ENCODE assay signal across 17 cellular contexts in the genomic region with DNA sequence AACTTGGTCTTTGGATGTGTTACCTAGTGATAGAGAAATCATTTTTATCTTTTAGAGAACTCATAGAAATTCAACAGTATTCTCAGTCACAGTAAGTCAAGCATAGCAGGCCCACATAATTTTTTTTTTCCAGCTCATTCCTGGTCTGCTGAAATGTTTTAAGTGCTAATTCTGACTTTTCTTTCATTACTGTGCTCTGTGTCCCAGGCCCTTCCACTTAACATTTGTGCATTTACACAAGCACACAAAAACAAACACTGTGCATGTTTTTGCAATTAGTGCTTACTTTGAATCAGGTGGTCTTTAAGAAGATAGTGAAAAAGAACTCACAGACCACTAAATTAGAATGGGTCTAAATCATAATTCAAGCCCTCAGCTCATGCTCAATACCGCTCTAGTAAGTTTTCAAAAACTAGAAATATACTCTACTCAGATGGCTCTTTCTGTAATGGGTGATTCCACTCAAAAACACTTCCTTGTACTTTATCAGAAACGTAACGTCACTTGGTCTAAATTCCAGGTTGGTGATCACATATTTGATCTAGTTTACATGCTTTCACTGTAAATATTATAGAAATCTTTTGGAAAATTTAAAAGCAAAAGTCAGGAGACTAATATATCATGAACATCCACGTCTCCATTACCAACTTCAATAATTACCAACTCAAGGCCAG.
DNase-seq lines count a peak whose midpoint lies in the region; ATAC-seq and TF ChIP-seq lines count a peak whose summit lies in the region.
"Had no signal": no experiment of that assay in that cellular context is flagged by ENCODE, and none has a peak within 500 bp of the region (broad histone marks: within the 10 kb centered on the region; RNA-seq: fewer than 3 reads in every experiment).

No MANE protein-coding gene starts in this region.

- H3K9me3 ChIP-seq in hepatocyte (ENCODE audit: low read depth), result no peaks in the 10 kb centered on the region
- no peaks in the 10 kb centered on the region for H3K9me3 ChIP-seq in aorta (ENCODE audit: control insufficient read depth, low read length)
- H3K9me3 ChIP-seq: BE2C, BLaER1 had no signal

- no peak for TF ChIP-seq CTCF in hepatocyte (IDR thresholded peaks at IDR 0.05; ENCODE audit: poor library complexity)
- no peak for TF ChIP-seq CTCF in nephron (IDR thresholded peaks at IDR 0.05; ENCODE audit: unreplicated experiment in 3 of 3)
- TF ChIP-seq CTCF in HFFc6 (IDR thresholded peaks at IDR 0.05), result no peak

- no peaks in the 10 kb centered on the region for H3K27me3 Mint-ChIP-seq in nephron (ENCODE audit: low read depth)
- no peaks in the 10 kb centered on the region; the same call in 1 of the 2 replicates for H3K27me3 Mint-ChIP-seq in HFFc6 (ENCODE audit: insufficient read depth)
- H3K27me3 Mint-ChIP-seq: CD4-positive, alpha-beta memory T cell; CD4-positive, CD25-positive, alpha-beta regulatory T cell; CD8-positive, alpha-beta memory T cell had no signal

- H3K4me3 Mint-ChIP-seq in nephron (no peak overlapping the region), HFFc6 (no peak overlapping the region)
- H3K4me3 Mint-ChIP-seq: CD14-positive monocyte; CD4-positive, alpha-beta memory T cell; CD4-positive, CD25-positive, alpha-beta regulatory T cell; CD8-positive, alpha-beta memory T cell had no signal

- H3K9me3 Mint-ChIP-seq in nephron (no peaks in the 10 kb centered on the region), HFFc6 (peaks cover 33% of the 10 kb centered on the region)

- H3K36me3 ChIP-seq in hepatocyte (replicated peaks; ENCODE audit: insufficient read depth, low read depth) (no peaks in the 10 kb centered on the region), aorta (ENCODE audit: control insufficient read depth in 1 of 2, insufficient read depth in 2 of 2, low read length in 1 of 2) (no peaks in the 10 kb centered on the region)
- H3K36me3 ChIP-seq: BE2C, BLaER1 had no signal

- peak overlapping the region; percentile 34 for H3K4me2 ChIP-seq in hepatocyte
- H3K4me2 ChIP-seq: BLaER1 had no signal

- H3K27ac Mint-ChIP-seq in nephron (peak overlapping the region in 2 of 3 experiments; percentile 45 to 72), HFFc6 (no peak overlapping the region)
- H3K27ac Mint-ChIP-seq: CD14-positive monocyte; CD4-positive, alpha-beta memory T cell; CD4-positive, CD25-positive, alpha-beta regulatory T cell had no signal

- intact Hi-C loops in aorta (cut with DNase I), result no loop called here

- H4K20me1 ChIP-seq in hepatocyte (ENCODE audit: insufficient read depth, poor library complexity, severe bottlenecking), result no peaks in the 10 kb centered on the region
- H4K20me1 ChIP-seq: BLaER1 had no signal

- H3K36me3 Mint-ChIP-seq in nephron (ENCODE audit: low read depth), result peaks cover 9% of the 10 kb centered on the region
- H3K36me3 Mint-ChIP-seq in HFFc6 (ENCODE audit: low read depth), result 0 out of 2 replicates have a peak, but pooled peaks cover 5% of the 10 kb centered on the region

- H3K4me1 Mint-ChIP-seq in nephron (peaks cover 14% of the 10 kb centered on the region), HFFc6 (ENCODE audit: low read depth) (no peaks in the 10 kb centered on the region)
- H3K4me1 Mint-ChIP-seq: CD8-positive, alpha-beta memory T cell had no signal

- no peak overlapping the region for H2AFZ ChIP-seq in hepatocyte

- WGBS in hepatocyte (ENCODE audit: low lambda C conversion rate, missing lambda C conversion rate), result 82% methylated on average over 4 of the region's 4 CpGs
- 80 to 81% methylated on average over 4 of the region's 4 CpGs for WGBS in aorta, 2 donors

- peaks cover 43% of the 10 kb centered on the region for H3K79me2 ChIP-seq in hepatocyte

- H3K4me3 ChIP-seq in hepatocyte, result no peak overlapping the region
- H3K4me3 ChIP-seq in aorta (ENCODE audit: low read length in 2 of 2), result no peak overlapping the region
- H3K4me3 ChIP-seq: BLaER1 had no signal

- H3K4me1 ChIP-seq in hepatocyte (ENCODE audit: insufficient read depth), result peaks cover 20% of the 10 kb centered on the region
- H3K4me1 ChIP-seq in aorta (ENCODE audit: control insufficient read depth in 1 of 2, insufficient read depth in 2 of 2, low read length in 2 of 2), result peaks cover 3% of the 10 kb centered on the region in 2 donors
- H3K4me1 ChIP-seq: BE2C, BLaER1 had no signal

- DNase-seq in hepatocyte (ENCODE audit: low spot score) (no peak), HFFc6 (no peak), aorta (no peak), NAMALWA (ENCODE audit: low spot score) (no peak)
- DNase-seq: 8988T; ACHN; BE2C; C1 segment of cervical spinal cord; CD4-positive, alpha-beta memory T cell; CD4-positive, CD25-positive, alpha-beta regulatory T cell; CD8-positive, alpha-beta memory T cell; COR-L47; DMS79 treated with DMSO at 0.1 percent for 48 hours; GF-D8 had no signal

- H3K27me3 ChIP-seq in hepatocyte (no peaks in the 10 kb centered on the region), aorta (ENCODE audit: control insufficient read depth in 1 of 2, insufficient read depth in 2 of 2, low read length in 1 of 2) (no peaks in the 10 kb centered on the region)
- H3K27me3 ChIP-seq: BLaER1 had no signal

- H3K27ac ChIP-seq in hepatocyte (peak overlapping the region; percentile 87), aorta (ENCODE audit: low read depth in 1 of 2, low read length in 2 of 2) (no peak overlapping the region)
- H3K27ac ChIP-seq: BLaER1 had no signal

- ATAC-seq in aorta (ENCODE audit: low FRiP score), result no peak

- H3K9me2 ChIP-seq in hepatocyte (replicated peaks; ENCODE audit: insufficient read depth), result no peaks in the 10 kb centered on the region
